8 cellular contexts compared by ENCODE assay signal in genomic region chr10:24920907-24921881, GRCh38. TPM values are rescaled to one million over a fixed set of nuclear protein-coding genes. Genes with fewer than 3 reads are reported as not detected.
DNase-seq lines count a peak whose midpoint lies in the region; ATAC-seq and TF ChIP-seq lines count a peak whose summit lies in the region.

No MANE protein-coding gene starts in this region.

- H3K27ac ChIP-seq in neural progenitor cell (no peak overlapping the region), thyroid gland (no peak overlapping the region)

- H3K9ac ChIP-seq in neural progenitor cell, result no peak overlapping the region

- no peaks in the 10 kb centered on the region for H4K20me1 ChIP-seq in neural progenitor cell (ENCODE audit: low read depth)

- H3K36me3 ChIP-seq in neural progenitor cell (no peaks in the 10 kb centered on the region), thyroid gland (no peaks in the 10 kb centered on the region)

- TF ChIP-seq POLR2A in erythroblast (IDR thresholded peaks at IDR 0.05; ENCODE audit: low read length) (peak; percentile 36), thyroid gland (IDR thresholded peaks at IDR 0.05) (no peak)

- POLR2A ChIA-PET in AG04449 (lab: Yijun Ruan, JAX), result interaction anchor here (0.6 kb wide), 1 partner anchor 15 kb away, joined by 3 read pairs; no protein-coding TSS in a partner anchor

- H3K36me3 Mint-ChIP-seq in neural progenitor cell, result peaks cover 9% of the 10 kb centered on the region

- H3K4me2 ChIP-seq in neural progenitor cell, result no peak overlapping the region

- CTCF ChIA-PET in AG04449 (lab: Yijun Ruan, JAX), result interaction anchor here (1.0 to 1.6 kb wide), 2 partner anchors 12 to 27 kb away, joined by 3 to 5 read pairs; no protein-coding TSS in a partner anchor

- H3K4me1 Mint-ChIP-seq in neural progenitor cell, result peaks cover 9% of the 10 kb centered on the region

- peak; percentile 92 for ATAC-seq in GM19023 (IDR thresholded peaks at IDR 0.05; ENCODE audit: unreplicated experiment)
- peak; percentile 98 for ATAC-seq in HG03442 (IDR thresholded peaks at IDR 0.05; ENCODE audit: unreplicated experiment)

- H3K4me1 ChIP-seq in neural progenitor cell, result no peaks in the 10 kb centered on the region
- no peaks in the 10 kb centered on the region for H3K4me1 ChIP-seq in thyroid gland

- H3K9me3 ChIP-seq in neural progenitor cell (ENCODE audit: low read depth), result peaks cover 2% of the 10 kb centered on the region
- H3K9me3 ChIP-seq in thyroid gland, result no peaks in the 10 kb centered on the region

- intact Hi-C loops in thyroid gland (cut with DNase I), result no loop called here

- H3K4me3 ChIP-seq in AG04449 (ENCODE audit: low read depth, low read length) (no peak overlapping the region), neural progenitor cell (no peak overlapping the region), thyroid gland (replicated peaks in 1 of 3) (no peak overlapping the region)

- H3K4me3 Mint-ChIP-seq in neural progenitor cell, result no peak overlapping the region

- H3F3A ChIP-seq in neural progenitor cell (ENCODE audit: low read depth), result no peaks in the 10 kb centered on the region

- H3K9me3 Mint-ChIP-seq in neural progenitor cell, result peaks cover 29% of the 10 kb centered on the region

- DNase-seq in AG04449 (ENCODE audit: low read depth, low spot score), result peak; percentile 69
- DNase-seq in activated CD4-positive, alpha-beta T cell treated with anti-CD3 and anti-CD28 coated beads, Interleukin-2, amount 50 U/mL, for 4 hours, result peak; percentile 44 to 46
- peak; percentile 82 to 90 for DNase-seq in erythroblast (lab: John Stamatoyannopoulos, UW)
- DNase-seq in neural progenitor cell (ENCODE audit: low spot score), result no peak
- peak; percentile 28 for DNase-seq in thyroid gland
- DNase-seq in NCI-H146 (lab: John Stamatoyannopoulos, UW), result no peak

- peak overlapping the region; percentile 93 for H3K27ac Mint-ChIP-seq in neural progenitor cell

- H2AFZ ChIP-seq in neural progenitor cell (replicated peaks), result no peak overlapping the region

- H3K27me3 Mint-ChIP-seq in neural progenitor cell (ENCODE audit: insufficient read depth, low read depth), result peaks cover 5% of the 10 kb centered on the region

- H3K27me3 ChIP-seq in neural progenitor cell (no peaks in the 10 kb centered on the region), thyroid gland (no peaks in the 10 kb centered on the region)

- no peaks in the 10 kb centered on the region for H3K79me2 ChIP-seq in neural progenitor cell (ENCODE audit: low read depth)

- no peak for TF ChIP-seq CTCF in AG04449 (IDR thresholded peaks at IDR 0.05; ENCODE audit: insufficient read depth, low read length, missing control alignments)
- no peak for TF ChIP-seq CTCF in neural progenitor cell (IDR thresholded peaks at IDR 0.05)
- TF ChIP-seq CTCF in thyroid gland (IDR thresholded peaks at IDR 0.05), result no peak

- 59 to 61% methylated on average over 7 of the region's 7 CpGs for WGBS in thyroid gland, 2 donors

RNA-seq across cellular contexts. Expression of gene PRTFDC1, which starts 31.2 kb away (rescaled TPM):
- 26.4 and 37.7 TPM in 2 replicates for total RNA-seq in neural progenitor cell (ENCODE audit: low replicate concordance)
- 1 to 10 TPM; 2.9 to 8.7 (median 5.6) TPM for total RNA-seq in thyroid gland

Comparison
In these comparisons a context has a peak if more than half of its experiments do, and no peak if none do; other contexts are left out.
1. DNase-seq: peak in AG04449 (single experiment), activated CD4-positive, alpha-beta T cell treated with anti-CD3 and anti-CD28 coated beads, Interleukin-2, amount 50 U/mL, for 4 hours (2 of 2), erythroblast (2 of 2) and thyroid gland (2 of 2); none in neural progenitor cell (single experiment) and NCI-H146 (single experiment).